Comparison of ENCODE assay signal across 1 cellular context in genomic region chr2:119691651-119692245, GRCh38.
TF ChIP-seq lines count a peak whose summit lies in the region.

No MANE protein-coding gene starts in this region.

TF ChIP-seq in HepG2, 621 proteins besides CTCF, POLR2A, EP300 and RAD21 (continued from another document):
- TF ChIP-seq BRF2 (CRISPR knock-in tag; IDR thresholded peaks at IDR 0.05) (no peak), PHB2 (IDR thresholded peaks at IDR 0.05; ENCODE audit: partially characterized antibody) (no peak), ZNF891 (CRISPR knock-in tag; IDR thresholded peaks at IDR 0.05) (no peak; the same call in 1 of the 2 replicates), ZBTB14 (CRISPR knock-in tag; IDR thresholded peaks at IDR 0.05) (no peak), YEATS4 (CRISPR knock-in tag; IDR thresholded peaks at IDR 0.05; ENCODE audit: borderline replicate concordance) (peak; percentile 54; the same call in 1 of the 2 replicates), ZNF530 (CRISPR knock-in tag; IDR thresholded peaks at IDR 0.05; ENCODE audit: low read depth) (no peak), ZNF709 (CRISPR knock-in tag; IDR thresholded peaks at IDR 0.05) (peak; percentile 54; the same call in 1 of the 2 replicates), LBX2 (CRISPR knock-in tag; IDR thresholded peaks at IDR 0.05; ENCODE audit: borderline replicate concordance) (peak; percentile 63; the same call in 1 of the 2 replicates), ZNF776 (CRISPR knock-in tag; IDR thresholded peaks at IDR 0.05) (0 out of 2 replicates have a peak, but pooled peaks have one; percentile 14), FOXK2 (IDR thresholded peaks at IDR 0.05) (no peak), SMARCC2 (IDR thresholded peaks at IDR 0.05) (no peak), ERF (CRISPR knock-in tag; IDR thresholded peaks at IDR 0.05) (0 out of 2 replicates have a peak, but pooled peaks have one; percentile 39), KLF9 (CRISPR knock-in tag; IDR thresholded peaks at IDR 0.05; ENCODE audit: low read depth) (no peak), CCAR2 (optimal IDR thresholded peaks at IDR 0.05; ENCODE audit: low read depth, low read length) (no peak), MYC (CRISPR knock-in tag; IDR thresholded peaks at IDR 0.05; ENCODE audit: borderline replicate concordance) (peak; percentile 68; the same call in 1 of the 2 replicates), ZNF841 (CRISPR knock-in tag; IDR thresholded peaks at IDR 0.05; ENCODE audit: borderline replicate concordance) (no peak), SNAPC2 (CRISPR knock-in tag; IDR thresholded peaks at IDR 0.05) (0 out of 2 replicates have a peak, but pooled peaks have one; percentile 53), PHF20 (CRISPR knock-in tag; IDR thresholded peaks at IDR 0.05) (no peak; the same call in 1 of the 2 replicates), ATF7-NPFF (CRISPR knock-in tag; IDR thresholded peaks at IDR 0.05; ENCODE audit: low read depth) (no peak), DMTF1 (CRISPR knock-in tag; IDR thresholded peaks at IDR 0.05) (no peak), NFAT5 (CRISPR knock-in tag; IDR thresholded peaks at IDR 0.05) (peak; percentile 58; the same call in 1 of the 2 replicates), ZNF253 (CRISPR knock-in tag; IDR thresholded peaks at IDR 0.05; ENCODE audit: borderline replicate concordance) (no peak), NAIF1 (CRISPR knock-in tag; IDR thresholded peaks at IDR 0.05; ENCODE audit: borderline replicate concordance) (no peak), GFI1 (CRISPR knock-in tag; IDR thresholded peaks at IDR 0.05; ENCODE audit: borderline replicate concordance) (no peak), HINFP (CRISPR knock-in tag; IDR thresholded peaks at IDR 0.05; ENCODE audit: low read depth) (no peak), MED1 (CRISPR knock-in tag; IDR thresholded peaks at IDR 0.05) (peak; percentile 54; the same call in 1 of the 2 replicates), AHR (CRISPR knock-in tag; IDR thresholded peaks at IDR 0.05) (peak; percentile 11; the same call in 1 of the 2 replicates), ZNF646 (CRISPR knock-in tag; IDR thresholded peaks at IDR 0.05) (no peak), HDAC6 (IDR thresholded peaks at IDR 0.05; ENCODE audit: low read depth, low read length) (no peak), ZNF83 (CRISPR knock-in tag; IDR thresholded peaks at IDR 0.05; ENCODE audit: borderline replicate concordance) (no peak), ZNF883 (CRISPR knock-in tag; IDR thresholded peaks at IDR 0.05; ENCODE audit: not compliant biosample characterization) (no peak), ZNF34 (CRISPR knock-in tag; IDR thresholded peaks at IDR 0.05; ENCODE audit: borderline replicate concordance) (no peak), ZMAT3 (CRISPR knock-in tag; conservative IDR thresholded peaks at IDR 0.05) (0 out of 2 replicates have a peak, but pooled peaks have one; percentile 59), CBFB (CRISPR knock-in tag; IDR thresholded peaks at IDR 0.05) (no peak)
